In genomic region chr15:98727115-98728040, GRCh38 we compare ENCODE assay signal across 7 cellular contexts.
A peak's percentile ranks its signal among the peaks of the same experiment; 100 is the strongest.
DNase-seq lines count a peak whose midpoint lies in the region; ATAC-seq, FAIRE-seq and TF ChIP-seq lines count a peak whose summit lies in the region.

No MANE protein-coding gene starts in this region.

- no peak overlapping the region; the same call in 1 of the 2 replicates for H2BK12ac ChIP-seq in H1 (ENCODE audit: low read depth, low read length)

- no peak overlapping the region for H2BK120ac ChIP-seq in H1 (replicated peaks; ENCODE audit: low read depth, low read length)

- no peak for TF ChIP-seq EP300 in H1 (IDR thresholded peaks at IDR 0.05; ENCODE audit: borderline replicate concordance in 1 of 2, low read depth in 2 of 2, low read length in 2 of 2)

- ATAC-seq in GM21786 (IDR thresholded peaks at IDR 0.05; ENCODE audit: unreplicated experiment) (no peak), HG03045 (IDR thresholded peaks at IDR 0.05; ENCODE audit: unreplicated experiment) (no peak)

- no peak overlapping the region for H2AK5ac ChIP-seq in H1 (ENCODE audit: low read depth, low read length)

- H3K4me1 ChIP-seq in H1 (replicated peaks in 1 of 4; ENCODE audit: control insufficient read depth in 3 of 4, insufficient read depth in 4 of 4, low read length in 3 of 4) = peaks cover 5 to 26% (median 20%) of the 10 kb centered on the region in 4 experiments

- H4K20me1 ChIP-seq in H1 (replicated peaks in 1 of 2; ENCODE audit: control insufficient read depth in 1 of 2, insufficient read depth in 2 of 2, low read length in 2 of 2) = peaks cover 31 to 37% of the 10 kb centered on the region in 2 experiments

- WGBS in H1 (ENCODE audit: extremely low coverage in 1 of 2, insufficient coverage in 1 of 2, insufficient read length in 1 of 2, insufficient replicate concordance in 2 of 2, low coverage in 1 of 2, low lambda C conversion rate in 2 of 2, missing lambda C conversion rate in 1 of 2), 2 experiments = 46% methylated on average over 19 of the region's 20 CpGs; no CpG with 5 or more reads in 1 of the 2 experiments

- CTCF ChIA-PET in H1 (lab: Charles Lee; ENCODE audit: partially characterized antibody) = interaction anchor here (0.7 to 2.4 kb wide), 5 partner anchors 8 to 167 kb away, joined by 3 to 8 read pairs (median 4); no protein-coding TSS in a partner anchor

- TF ChIP-seq CTCF in LNCaP clone FGC (IDR thresholded peaks at IDR 0.05; ENCODE audit: control insufficient read depth, extremely low read depth, insufficient read depth) (no peak), H1 (IDR thresholded peaks at IDR 0.05; ENCODE audit: control extremely low read depth in 1 of 3, insufficient read depth in 1 of 3, low read depth in 1 of 3, low read length in 3 of 3) (no peak)

- H2BK5ac ChIP-seq in H1 (ENCODE audit: low read depth, low read length) = peak overlapping the region; percentile 40; the same call in 1 of the 2 replicates

- peaks cover 15 to 98% of the 10 kb centered on the region in 2 experiments for H3K79me2 ChIP-seq in H1 (ENCODE audit: control insufficient read depth in 1 of 2, insufficient read depth in 2 of 2, low read length in 2 of 2)

- no peak for TF ChIP-seq POLR2A in H1 (IDR thresholded peaks at IDR 0.05; ENCODE audit: control extremely low read depth in 1 of 2, low read depth in 2 of 2, low read length in 2 of 2)

- H4K5ac ChIP-seq in H1 (ENCODE audit: insufficient read length, low read depth, low read length) = no peak overlapping the region

- no peak overlapping the region for H3K56ac ChIP-seq in H1 (replicated peaks; ENCODE audit: insufficient read length, low read depth, low read length)

- no peak overlapping the region for H3K4ac ChIP-seq in H1 (replicated peaks; ENCODE audit: insufficient read length, low read depth, low read length)

- H2BK20ac ChIP-seq in H1 (ENCODE audit: low read length) = no peak overlapping the region

- no peaks in the 10 kb centered on the region for H3K36me3 ChIP-seq in H1 (ENCODE audit: control insufficient read depth in 2 of 4, insufficient read depth in 4 of 4, low read length in 3 of 4)

- no peak overlapping the region for H3K9ac ChIP-seq in H1 (replicated peaks in 1 of 4; ENCODE audit: extremely low read depth in 1 of 4, low read depth in 3 of 4, low read length in 3 of 4)

- no peak overlapping the region for H3K27ac ChIP-seq in H1 (ENCODE audit: low read depth, low read length)

- H4K8ac ChIP-seq in H1 (ENCODE audit: extremely low read depth, insufficient read depth, low read length) = peak overlapping the region; percentile 66; the same call in 1 of the 2 replicates

- no peak overlapping the region for H4K91ac ChIP-seq in H1 (replicated peaks; ENCODE audit: insufficient read length, low read length)

- POLR2A ChIA-PET in H1 (lab: Charles Lee; ENCODE audit: partially characterized antibody) = interaction anchor here (0.6 to 1.3 kb wide), 2 partner anchors 13 to 35 kb away, joined by 3 read pairs; no protein-coding TSS in a partner anchor

- no peak overlapping the region for H3K14ac ChIP-seq in H1 (ENCODE audit: insufficient read length)

- no peak overlapping the region for H3K23ac ChIP-seq in H1 (ENCODE audit: insufficient read length)

- H3K4me3 ChIP-seq in LNCaP clone FGC (ENCODE audit: low read depth, low read length) (peak overlapping the region; percentile 29), H1 (ENCODE audit: extremely low read depth in 1 of 4, insufficient read depth in 2 of 4, low read depth in 3 of 4, low read length in 4 of 4) (no peak overlapping the region)

- H3K4me2 ChIP-seq in H1 (ENCODE audit: insufficient read depth in 1 of 2, low read depth in 2 of 2, low read length in 2 of 2) = peak overlapping the region; percentile 23 to 45; a peak in 2 of 4 replicates

- H3K27me3 ChIP-seq in H1 (replicated peaks in 1 of 4; ENCODE audit: control insufficient read depth in 3 of 4, extremely low read depth in 1 of 4, insufficient read depth in 3 of 4, low read length in 3 of 4) = no peaks in the 10 kb centered on the region

- H3K23me2 ChIP-seq in H1 (ENCODE audit: low read depth, low read length) = no peaks in the 10 kb centered on the region

- H2AFZ ChIP-seq in H1 (ENCODE audit: low read length) = no peak overlapping the region

- no peak overlapping the region; the same call in 1 of the 2 replicates for H3K18ac ChIP-seq in H1 (ENCODE audit: extremely low read depth, low read length)

- H2BK15ac ChIP-seq in H1 (ENCODE audit: low read length) = no peak overlapping the region

- no peak for TF ChIP-seq RAD21 in H1 (IDR thresholded peaks at IDR 0.05 in 1 of 2, conservative IDR thresholded peaks at IDR 0.05 in 1 of 2; ENCODE audit: low read depth in 2 of 2, low read length in 2 of 2)

- H3K9me3 ChIP-seq in H1 (ENCODE audit: insufficient read depth in 2 of 2, low read depth in 1 of 2, low read length in 1 of 2) = no peaks in the 10 kb centered on the region

- DNase-seq in LNCaP clone FGC (ENCODE audit: low read depth) = peak; percentile 45
- DNase-seq in H1 (ENCODE audit: low read depth in 1 of 2, low spot score in 2 of 2) = peak; percentile 62 to 73
- DNase-seq in lung microvascular endothelial cell (ENCODE audit: low read depth in 2 of 2) = peak; percentile 90 to 94
- peak; percentile 98 for DNase-seq in urothelium cell line (ENCODE audit: low spot score)
- DNase-seq in NCI-H2196 (lab: John Stamatoyannopoulos, UW; ENCODE audit: unreplicated experiment) = no peak

- H3K79me1 ChIP-seq in H1 (ENCODE audit: low read depth, low read length) = peaks cover 18% of the 10 kb centered on the region

- no peak for FAIRE-seq in H1 (lab: Jason Lieb, UNC)
- FAIRE-seq in urothelium cell line (lab: Jason Lieb, UNC) = no peak

TF ChIP-seq in H1, 55 proteins besides CTCF, POLR2A, EP300 and RAD21:
- TF ChIP-seq JUN (IDR thresholded peaks at IDR 0.05; ENCODE audit: low read depth, low read length) = 0 out of 2 replicates have a peak, but pooled peaks have one; percentile 38
- peak; percentile 70; the same call in 1 of the 2 replicates for TF ChIP-seq TEAD4 (IDR thresholded peaks at IDR 0.05; ENCODE audit: low read depth, low read length)
- TF ChIP-seq RXRA (IDR thresholded peaks at IDR 0.05; ENCODE audit: insufficient read depth, low read depth, low read length) = no peak
- peak; percentile 89 for TF ChIP-seq JUND (IDR thresholded peaks at IDR 0.05; ENCODE audit: low read length)
- no peak for TF ChIP-seq POU5F1 (IDR thresholded peaks at IDR 0.05; ENCODE audit: low read depth, low read length)
- no peak for TF ChIP-seq ATF2 (IDR thresholded peaks at IDR 0.05; ENCODE audit: low read length)
- no peak for TF ChIP-seq SIX5 (IDR thresholded peaks at IDR 0.05; ENCODE audit: low read depth, low read length)
